ENCODE assay signal across 31 cellular contexts in genomic region chr5:1730487-1730847, GRCh38.
DNase-seq lines count a peak whose midpoint lies in the region; ATAC-seq, FAIRE-seq and TF ChIP-seq lines count a peak whose summit lies in the region.
"Had no signal": no experiment of that assay in that cellular context is flagged by ENCODE, and none has a peak within 500 bp of the region (broad histone marks: within the 10 kb centered on the region; RNA-seq: fewer than 3 reads in every experiment).

No MANE protein-coding gene starts in this region.

- intact Hi-C loops in activated CD4-positive, alpha-beta memory T cell treated with anti-CD3 and anti-CD28 coated beads for 36 hours (cut with micrococcal nuclease), result loop anchor here (10.0 kb wide), 1 partner anchor 74 kb away; the partner anchor contains the start of gene NDUFS6
- intact Hi-C loops in prostate gland (cut with DNase I), result no loop called here

- TF ChIP-seq POLR2A in GM12891 (IDR thresholded peaks at IDR 0.05; ENCODE audit: low read depth, low read length) (no peak), prostate gland (IDR thresholded peaks at IDR 0.05) (no peak)

- H3K36me3 ChIP-seq in prostate gland, result no peaks in the 10 kb centered on the region
- no peaks in the 10 kb centered on the region for H3K36me3 ChIP-seq in smooth muscle cell (ENCODE audit: low read depth)
- H3K36me3 ChIP-seq: HAP-1 had no signal

- no peak for FAIRE-seq in GM12891 (lab: Jason Lieb, UNC)
- FAIRE-seq: A549, bronchial epithelial cell, colon, GM12892 had no signal

- H3K36me3 Mint-ChIP-seq in activated CD4-positive, alpha-beta memory T cell treated with anti-CD3 and anti-CD28 coated beads, Interleukin-2, amount 10 ng/mL, durations not matched to agents 7 days and 5 days (ENCODE audit: low read depth), result no peaks in the 10 kb centered on the region
- no peaks in the 10 kb centered on the region for H3K36me3 Mint-ChIP-seq in activated CD4-positive, alpha-beta memory T cell treated with anti-CD3 and anti-CD28 coated beads for 36 hours
- H3K36me3 Mint-ChIP-seq: activated naive CD4-positive, alpha-beta T cell treated with anti-CD3 and anti-CD28 coated beads, Interleukin-2, amount 50 U/mL, for 72 hours; CD8-positive, alpha-beta T cell had no signal

- H3K4me1 Mint-ChIP-seq in activated CD4-positive, alpha-beta memory T cell treated with anti-CD3 and anti-CD28 coated beads, Interleukin-2, amount 10 ng/mL, durations not matched to agents 7 days and 5 days, result no peaks in the 10 kb centered on the region
- peaks cover 5% of the 10 kb centered on the region for H3K4me1 Mint-ChIP-seq in activated CD4-positive, alpha-beta memory T cell treated with anti-CD3 and anti-CD28 coated beads for 36 hours (ENCODE audit: low read depth)

- no peak overlapping the region for H3K4me3 Mint-ChIP-seq in activated CD4-positive, alpha-beta memory T cell treated with anti-CD3 and anti-CD28 coated beads, Interleukin-2, amount 10 ng/mL, durations not matched to agents 7 days and 5 days
- H3K4me3 Mint-ChIP-seq in activated CD4-positive, alpha-beta memory T cell treated with anti-CD3 and anti-CD28 coated beads for 36 hours, result no peak overlapping the region
- H3K4me3 Mint-ChIP-seq: activated CD8-positive, alpha-beta T cell treated with anti-CD3 and anti-CD28 coated beads for 36 hours; CD8-positive, alpha-beta T cell had no signal

- no peak overlapping the region for H3K27ac ChIP-seq in prostate gland
- no peak overlapping the region for H3K27ac ChIP-seq in smooth muscle cell (ENCODE audit: low read depth)
- H3K27ac ChIP-seq: A549, skin epidermis had no signal

- peak; percentile 3 for DNase-seq in activated CD4-positive, alpha-beta memory T cell treated with anti-CD3 and anti-CD28 coated beads, Interleukin-2, amount 10 ng/mL, durations not matched to agents 7 days and 5 days
- DNase-seq in activated CD4-positive, alpha-beta memory T cell treated with anti-CD3 and anti-CD28 coated beads for 36 hours, result no peak
- peak; percentile 1 for DNase-seq in GM12891 (ENCODE audit: insufficient read length, low spot score)
- DNase-seq in islet precursor cell, result peak; percentile 40
- DNase-seq in prostate gland (ENCODE audit: low spot score), result peak; percentile 1
- DNase-seq in NCI-H2171 (lab: John Stamatoyannopoulos, UW), result no peak
- no peak for DNase-seq in smooth muscle cell (lab: John Stamatoyannopoulos, UW; ENCODE audit: unreplicated experiment)
- DNase-seq: activated CD8-positive, alpha-beta T cell treated with anti-CD3 and anti-CD28 coated beads for 36 hours; AML-193; anterior cingulate cortex; DMS153; glutamatergic neuron; left ventricle myocardium superior; NCI-H2029 treated with DMSO at 0.1 percent for 48 hours; NCI-H2227 treated with DMSO at 0.1 percent for 48 hours; NCI-H526; nucleus accumbens; SHP77; stimulated activated naive CD8-positive, alpha-beta T cell treated with anti-CD3 and anti-CD28 coated beads, Interleukin-15, Interleukin-2, amounts not matched to agents 100 U/mL and 50 U/mL, for 24 hours had no signal

- no peak overlapping the region for H3K9ac ChIP-seq in smooth muscle cell (ENCODE audit: low read depth)

- no peaks in the 10 kb centered on the region for H3F3A ChIP-seq in smooth muscle cell (ENCODE audit: low read depth)

- H3K27me3 Mint-ChIP-seq in activated CD4-positive, alpha-beta memory T cell treated with anti-CD3 and anti-CD28 coated beads, Interleukin-2, amount 10 ng/mL, durations not matched to agents 7 days and 5 days, result no peaks in the 10 kb centered on the region
- peaks cover 8% of the 10 kb centered on the region for H3K27me3 Mint-ChIP-seq in activated CD4-positive, alpha-beta memory T cell treated with anti-CD3 and anti-CD28 coated beads for 36 hours

- CTCF ChIA-PET in activated CD4-positive, alpha-beta memory T cell treated with anti-CD3 and anti-CD28 coated beads, Interleukin-2, amount 10 ng/mL, durations not matched to agents 7 days and 5 days (lab: Charles Lee), result no interaction called here
- CTCF ChIA-PET in activated CD4-positive, alpha-beta memory T cell treated with anti-CD3 and anti-CD28 coated beads for 36 hours (lab: Charles Lee), result no interaction called here

- no peaks in the 10 kb centered on the region for H3K4me1 ChIP-seq in prostate gland (replicated peaks)
- H3K4me1 ChIP-seq in smooth muscle cell (ENCODE audit: low read depth), result no peaks in the 10 kb centered on the region
- H3K4me1 ChIP-seq: A549, HAP-1 had no signal

- no peak overlapping the region for H3K4me3 ChIP-seq in prostate gland
- H3K4me3 ChIP-seq in smooth muscle cell, result no peak overlapping the region
- H3K4me3 ChIP-seq: A549, HAP-1, skin epidermis had no signal

- no peak overlapping the region for H3K27ac Mint-ChIP-seq in activated CD4-positive, alpha-beta memory T cell treated with anti-CD3 and anti-CD28 coated beads, Interleukin-2, amount 10 ng/mL, durations not matched to agents 7 days and 5 days
- H3K27ac Mint-ChIP-seq in activated CD4-positive, alpha-beta memory T cell treated with anti-CD3 and anti-CD28 coated beads for 36 hours, result no peak overlapping the region
- H3K27ac Mint-ChIP-seq: activated CD8-positive, alpha-beta T cell treated with anti-CD3 and anti-CD28 coated beads for 36 hours; activated naive CD4-positive, alpha-beta T cell treated with anti-CD3 and anti-CD28 coated beads, Interleukin-2, amount 50 U/mL, for 72 hours; activated T-helper 2 cell treated with anti-CD3 and anti-CD28 coated beads, Interferon-gamma antibody, Interleukin-2, Interleukin-4, amounts not matched to agents 10 μg/mL and 5 μg/mL and 100 μg/mL, durations not matched to agents 14 hours and 24 hours and 36 hours; CD8-positive, alpha-beta T cell had no signal

- WGBS in prostate gland, result 81% methylated on average over 7 of the region's 7 CpGs
- WGBS in smooth muscle cell (ENCODE audit: low lambda C conversion rate), result 91% methylated on average over 7 of the region's 7 CpGs

- no peaks in the 10 kb centered on the region for H3K9me3 ChIP-seq in prostate gland
- H3K9me3 ChIP-seq in smooth muscle cell (replicated peaks; ENCODE audit: low read depth), result no peaks in the 10 kb centered on the region
- H3K9me3 ChIP-seq: A549, HAP-1 had no signal

- POLR2A ChIA-PET in activated CD4-positive, alpha-beta memory T cell treated with anti-CD3 and anti-CD28 coated beads, Interleukin-2, amount 10 ng/mL, durations not matched to agents 7 days and 5 days (lab: Charles Lee), result no interaction called here
- POLR2A ChIA-PET in activated CD4-positive, alpha-beta memory T cell treated with anti-CD3 and anti-CD28 coated beads for 36 hours (lab: Charles Lee), result no interaction called here

- H3K27me3 ChIP-seq in prostate gland (replicated peaks; ENCODE audit: insufficient read depth) (no peaks in the 10 kb centered on the region), smooth muscle cell (ENCODE audit: low read depth) (no peaks in the 10 kb centered on the region)

- H2AFZ ChIP-seq in smooth muscle cell (ENCODE audit: low read depth), result no peak overlapping the region

- ATAC-seq in GM19463 (IDR thresholded peaks at IDR 0.05; ENCODE audit: unreplicated experiment), result no peak
- ATAC-seq: A549; activated CD8-positive, alpha-beta T cell treated with anti-CD3 and anti-CD28 coated beads for 36 hours; activated naive CD4-positive, alpha-beta T cell treated with anti-CD3 and anti-CD28 coated beads, Interleukin-2, amount 50 U/mL, for 72 hours; CD8-positive, alpha-beta T cell; esophagus mucosa; left ventricle myocardium superior; Panc1; stimulated activated naive CD8-positive, alpha-beta T cell treated with anti-CD3 and anti-CD28 coated beads, Interleukin-15, Interleukin-2, amounts not matched to agents 100 U/mL and 50 U/mL, for 24 hours had no signal

- no peak for TF ChIP-seq CTCF in prostate gland (IDR thresholded peaks at IDR 0.05)
- TF ChIP-seq CTCF in smooth muscle cell (IDR thresholded peaks at IDR 0.05; ENCODE audit: borderline replicate concordance, insufficient read depth, poor library complexity, severe bottlenecking), result no peak

- H3K4me2 ChIP-seq in smooth muscle cell, result no peak overlapping the region
- H3K4me2 ChIP-seq: A549 had no signal

- H4K20me1 ChIP-seq in smooth muscle cell (ENCODE audit: low read depth), result no peaks in the 10 kb centered on the region

- H3K9me3 Mint-ChIP-seq in activated CD4-positive, alpha-beta memory T cell treated with anti-CD3 and anti-CD28 coated beads, Interleukin-2, amount 10 ng/mL, durations not matched to agents 7 days and 5 days, result no peaks in the 10 kb centered on the region
- H3K9me3 Mint-ChIP-seq in activated CD4-positive, alpha-beta memory T cell treated with anti-CD3 and anti-CD28 coated beads for 36 hours, result no peaks in the 10 kb centered on the region
- H3K9me3 Mint-ChIP-seq: activated CD8-positive, alpha-beta T cell treated with anti-CD3 and anti-CD28 coated beads for 36 hours; activated naive CD4-positive, alpha-beta T cell treated with anti-CD3 and anti-CD28 coated beads, Interleukin-2, amount 50 U/mL, for 72 hours; activated T-helper 2 cell treated with anti-CD3 and anti-CD28 coated beads, Interferon-gamma antibody, Interleukin-2, Interleukin-4, amounts not matched to agents 10 μg/mL and 5 μg/mL and 100 μg/mL, durations not matched to agents 14 hours and 24 hours and 36 hours; CD8-positive, alpha-beta T cell had no signal

- no peaks in the 10 kb centered on the region for H3K79me2 ChIP-seq in smooth muscle cell (ENCODE audit: low read depth)

TF ChIP-seq in GM12891, 5 proteins besides CTCF, POLR2A, EP300 and RAD21:
- TF ChIP-seq POU2F2 (IDR thresholded peaks at IDR 0.05; ENCODE audit: low read depth, low read length) (no peak), PAX5 (IDR thresholded peaks at IDR 0.05; ENCODE audit: insufficient read depth, low read length, severe bottlenecking) (no peak), SPI1 (IDR thresholded peaks at IDR 0.05; ENCODE audit: low read depth, low read length) (no peak), POLR2AphosphoS5 (IDR thresholded peaks at IDR 0.05; ENCODE audit: low read depth, low read length) (no peak), TAF1 (IDR thresholded peaks at IDR 0.05; ENCODE audit: low read depth, low read length) (no peak)
TF ChIP-seq in GM12891: peak in this region for 0.

Comparison
In these comparisons a context has a peak if more than half of its experiments do, and no peak if none do; other contexts are left out.
1. DNase-seq: peak in activated CD4-positive, alpha-beta memory T cell treated with anti-CD3 and anti-CD28 coated beads, Interleukin-2, amount 10 ng/mL, durations not matched to agents 7 days and 5 days (single experiment), GM12891 (single experiment), islet precursor cell (single experiment) and prostate gland (single experiment); none in activated CD4-positive, alpha-beta memory T cell treated with anti-CD3 and anti-CD28 coated beads for 36 hours (single experiment), NCI-H2171 (single experiment) and smooth muscle cell (single experiment).